ENCODE assay signal across 12 cellular contexts in genomic region chr10:93445978-93446720, GRCh38. TPM values are rescaled to one million over a fixed set of nuclear protein-coding genes. Genes with fewer than 3 reads are reported as not detected.
A peak's percentile ranks its signal among the peaks of the same experiment; 100 is the strongest.
DNase-seq lines count a peak whose midpoint lies in the region; ATAC-seq and TF ChIP-seq lines count a peak whose summit lies in the region.
"Had no signal": no experiment of that assay in that cellular context is flagged by ENCODE, and none has a peak within 500 bp of the region (broad histone marks: within the 10 kb centered on the region; RNA-seq: fewer than 3 reads in every experiment).

No MANE protein-coding gene starts in this region.

- H3K4me3 ChIP-seq in choroid plexus epithelial cell (ENCODE audit: low read depth, low read length) (no peak overlapping the region), lower lobe of right lung (no peak overlapping the region), suprapubic skin (no peak overlapping the region)
- H3K4me3 ChIP-seq: mucosa of descending colon had no signal

- WGBS in suprapubic skin, result 37% methylated on average over 7 of the region's 7 CpGs

- intact Hi-C loops in lower lobe of right lung (cut with DNase I), result no loop called here

- no peaks in the 10 kb centered on the region for H3K27me3 ChIP-seq in lower lobe of right lung (ENCODE audit: low read depth)
- no peaks in the 10 kb centered on the region for H3K27me3 ChIP-seq in suprapubic skin

- H3K27ac ChIP-seq in lower lobe of right lung, result peak overlapping the region; percentile 86
- peak overlapping the region; percentile 88 for H3K27ac ChIP-seq in suprapubic skin

- H3K36me3 ChIP-seq in lower lobe of right lung (peaks cover 20% of the 10 kb centered on the region), suprapubic skin (peaks cover 31% of the 10 kb centered on the region)

- peak; percentile 37 for DNase-seq in NCI-H69 (lab: John Stamatoyannopoulos, UW)
- peak; percentile 39 for DNase-seq in choroid plexus epithelial cell (ENCODE audit: low read depth)
- no peak for DNase-seq in lower lobe of right lung
- DNase-seq in suprapubic skin (ENCODE audit: low spot score in 2 of 2), result no peak
- no peak for DNase-seq in cortex of kidney (lab: John Stamatoyannopoulos, UW)
- no peak for DNase-seq in Kasumi-1 (lab: John Stamatoyannopoulos, UW)
- no peak for DNase-seq in left lobe of liver (ENCODE audit: low spot score)
- DNase-seq in NCI-H748 (lab: John Stamatoyannopoulos, UW; ENCODE audit: unreplicated experiment), result no peak
- DNase-seq: activated CD4-positive, alpha-beta T cell treated with anti-CD3 and anti-CD28 coated beads for 1 hour; DND-41 had no signal

- no peaks in the 10 kb centered on the region for H3K9me3 ChIP-seq in lower lobe of right lung
- no peaks in the 10 kb centered on the region for H3K9me3 ChIP-seq in suprapubic skin
- H3K9me3 ChIP-seq: mucosa of descending colon had no signal

- TF ChIP-seq EP300 in suprapubic skin (IDR thresholded peaks at IDR 0.05), result no peak

- TF ChIP-seq CTCF in choroid plexus epithelial cell (conservative IDR thresholded peaks at IDR 0.05; ENCODE audit: low read depth, low read length) (no peak), lower lobe of right lung (IDR thresholded peaks at IDR 0.05) (no peak), suprapubic skin (IDR thresholded peaks at IDR 0.05) (no peak)

- TF ChIP-seq POLR2A in suprapubic skin (IDR thresholded peaks at IDR 0.05), result no peak

- ATAC-seq in lower lobe of right lung, result peak in 1 of 2 donors; percentile 7
- no peak for ATAC-seq in left lobe of liver
- ATAC-seq: activated naive CD4-positive, alpha-beta T cell treated with anti-CD3 and anti-CD28 coated beads, Interleukin-2, amount 50 U/mL, for 72 hours had no signal

- H3K4me1 ChIP-seq in lower lobe of right lung (peaks cover 59% of the 10 kb centered on the region), suprapubic skin (peaks cover 52% of the 10 kb centered on the region)

RNA-seq across cellular contexts. Expression of gene MYOF, which starts 36.0 kb away (rescaled TPM):
- total RNA-seq in lower lobe of right lung (127 TPM), suprapubic skin (100 to 1,000 TPM in 3 of 4 donors, 10 to 100 TPM in 1; 77.8 to 174 (median 116) TPM), left lobe of liver (3.2 TPM)

RNA-seq across cellular contexts. Expression of gene CEP55, which starts 50.3 kb away (rescaled TPM):
- total RNA-seq in lower lobe of right lung (1.4 TPM), suprapubic skin (1 to 10 TPM; 1.4 to 4.3 (median 2.8) TPM), left lobe of liver (0.08 TPM)

Comparison
In these comparisons a context has a peak if more than half of its experiments do, and no peak if none do; other contexts are left out.
1. DNase-seq: peak in NCI-H69 (single experiment) and choroid plexus epithelial cell (single experiment); none in lower lobe of right lung (single experiment), suprapubic skin (0 of 2), cortex of kidney (single experiment), Kasumi-1 (0 of 2), left lobe of liver (single experiment) and NCI-H748 (single experiment).
2. RNA of gene MYOF, which starts 36.0 kb away (total RNA-seq): 127 TPM in lower lobe of right lung (single experiment) and 77.8 to 174 TPM in suprapubic skin; 3.2 TPM in left lobe of liver (single experiment); every median in the first group is over 10 times any median in the second.